Comparison of ENCODE assay signal across 16 cellular contexts in genomic region chr10:24849051-24849450, GRCh38.
A peak's percentile ranks its signal among the peaks of the same experiment; 100 is the strongest.
DNase-seq lines count a peak whose midpoint lies in the region; ATAC-seq and TF ChIP-seq lines count a peak whose summit lies in the region.
"Had no signal": no experiment of that assay in that cellular context is flagged by ENCODE, and none has a peak within 500 bp of the region (broad histone marks: within the 10 kb centered on the region; RNA-seq: fewer than 3 reads in every experiment).

No MANE protein-coding gene starts in this region.

- no peak for TF ChIP-seq POLR2A in thyroid gland (IDR thresholded peaks at IDR 0.05)

- intact Hi-C loops in thyroid gland (cut with DNase I): no loop called here

- H3K9me3 ChIP-seq in SK-N-MC (ENCODE audit: low read depth, low read length) (no peaks in the 10 kb centered on the region), thyroid gland (no peaks in the 10 kb centered on the region)
- H3K9me3 ChIP-seq: BE2C, upper lobe of right lung had no signal

- peak overlapping the region; percentile 69 for H3K4me3 ChIP-seq in SK-N-MC
- H3K4me3 ChIP-seq in thyroid gland (replicated peaks in 1 of 3): no peak overlapping the region

- DNase-seq in NCI-H1417 (lab: John Stamatoyannopoulos, UW) (peak in 2 of 3 experiments; percentile 57 to 92), SK-N-MC (ENCODE audit: low read depth, low spot score) (no peak), globus pallidus (ENCODE audit: low spot score) (peak; percentile 66), putamen (ENCODE audit: low spot score) (peak; percentile 64), SIG-M5 treated with dmso at 0.1 percent for 504 hours (lab: John Stamatoyannopoulos, UW; ENCODE audit: unreplicated experiment) (no peak), thyroid gland (no peak), GF-D8 (lab: John Stamatoyannopoulos, UW) (no peak)
- DNase-seq: activated CD4-positive, alpha-beta T cell treated with anti-CD3 and anti-CD28 coated beads, Interleukin-2, amount 50 U/mL, for 48 hours; BE2C; DMS79; HFFc6; NCI-H510A treated with DMSO at 0.1 percent for 48 hours; stimulated activated CD4-positive, alpha-beta T cell treated with anti-CD3 and anti-CD28 coated beads, Interleukin-1b, Interleukin-23, amount 100 ng/mL, for 48 hours; upper lobe of right lung had no signal

- H3K27me3 ChIP-seq in thyroid gland: no peaks in the 10 kb centered on the region
- H3K27me3 ChIP-seq: BE2C, upper lobe of right lung had no signal

- H3K4me1 ChIP-seq in thyroid gland: no peaks in the 10 kb centered on the region
- H3K4me1 ChIP-seq: BE2C had no signal

- H3K9ac ChIP-seq in SK-N-MC (ENCODE audit: insufficient read length): peak overlapping the region; percentile 62

- H3K27ac ChIP-seq in SK-N-MC (peak overlapping the region; percentile 96), thyroid gland (no peak overlapping the region)
- H3K27ac ChIP-seq: RWPE1, upper lobe of right lung had no signal

- WGBS in thyroid gland, 2 donors: 75 to 83% methylated on average over 6 of the region's 6 CpGs

- H3K36me3 ChIP-seq in SK-N-MC (ENCODE audit: insufficient read depth, low read length) (no peaks in the 10 kb centered on the region), thyroid gland (no peaks in the 10 kb centered on the region)
- H3K36me3 ChIP-seq: BE2C, upper lobe of right lung had no signal

- TF ChIP-seq CTCF in thyroid gland (IDR thresholded peaks at IDR 0.05): no peak

- no peak for ATAC-seq in GM21381 (IDR thresholded peaks at IDR 0.05; ENCODE audit: unreplicated experiment)

Comparison
In these comparisons a context has a peak if more than half of its experiments do, and no peak if none do; other contexts are left out.
1. DNase-seq: peak in NCI-H1417 (2 of 3), globus pallidus (single experiment) and putamen (single experiment); none in SK-N-MC (single experiment), SIG-M5 treated with dmso at 0.1 percent for 504 hours (single experiment), thyroid gland (0 of 2) and GF-D8 (single experiment).